ENCODE assay signal across 2 cellular contexts in the genomic region with DNA sequence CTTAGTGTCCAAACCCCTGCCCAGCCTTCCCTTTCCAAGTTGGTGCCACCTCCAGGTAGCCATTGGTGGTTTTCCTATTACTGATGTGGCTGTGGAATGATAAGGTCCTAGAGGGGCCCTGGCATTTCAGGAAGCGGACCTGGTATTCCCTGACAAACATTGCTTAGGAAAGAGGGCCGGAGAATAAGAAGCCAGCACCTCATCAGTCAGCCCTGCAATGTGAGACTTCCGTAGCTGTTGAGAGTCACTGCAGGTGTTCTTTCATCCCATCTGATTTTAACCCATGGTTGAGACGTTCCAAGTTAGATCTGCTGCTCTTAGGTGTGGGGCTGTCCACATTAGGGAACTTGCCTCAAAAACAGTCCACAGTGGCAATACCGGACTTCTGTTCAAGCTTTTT.
TF ChIP-seq lines count a peak whose summit lies in the region.

No MANE protein-coding gene starts in this region.

TF ChIP-seq in HepG2, 621 proteins besides CTCF, POLR2A, EP300 and RAD21 (continued from another document):
- TF ChIP-seq ZNF264 (CRISPR knock-in tag; IDR thresholded peaks at IDR 0.05), result no peak
- TF ChIP-seq, protein P1, sequence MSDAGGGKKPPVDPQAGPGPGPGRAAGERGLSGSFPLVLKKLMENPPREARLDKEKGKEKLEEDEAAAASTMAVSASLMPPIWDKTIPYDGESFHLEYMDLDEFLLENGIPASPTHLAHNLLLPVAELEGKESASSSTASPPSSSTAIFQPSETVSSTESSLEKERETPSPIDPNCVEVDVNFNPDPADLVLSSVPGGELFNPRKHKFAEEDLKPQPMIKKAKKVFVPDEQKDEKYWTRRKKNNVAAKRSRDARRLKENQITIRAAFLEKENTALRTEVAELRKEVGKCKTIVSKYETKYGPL (CRISPR knock-in tag; IDR thresholded peaks at IDR 0.05), result no peak
- TF ChIP-seq ZNF484 (CRISPR knock-in tag; IDR thresholded peaks at IDR 0.05; ENCODE audit: borderline replicate concordance, low read depth), result no peak
- TF ChIP-seq POLR2G (IDR thresholded peaks at IDR 0.05; ENCODE audit: low read depth, low read length), result no peak
- TF ChIP-seq ZNF256 (CRISPR knock-in tag; conservative IDR thresholded peaks at IDR 0.05), result no peak
- no peak for TF ChIP-seq AKAP8 (CRISPR knock-in tag; IDR thresholded peaks at IDR 0.05)
- TF ChIP-seq HBP1 (CRISPR knock-in tag; IDR thresholded peaks at IDR 0.05; ENCODE audit: low read depth), result no peak
- TF ChIP-seq ZNF552 (CRISPR knock-in tag; IDR thresholded peaks at IDR 0.05; ENCODE audit: borderline replicate concordance), result no peak
- no peak for TF ChIP-seq ZNF589 (CRISPR knock-in tag; conservative IDR thresholded peaks at IDR 0.05)
- TF ChIP-seq ZBTB1 (CRISPR knock-in tag; IDR thresholded peaks at IDR 0.05; ENCODE audit: borderline replicate concordance), result no peak
- no peak for TF ChIP-seq PRDM10 (CRISPR knock-in tag; IDR thresholded peaks at IDR 0.05; ENCODE audit: low read depth)
- TF ChIP-seq ZKSCAN5 (CRISPR knock-in tag; IDR thresholded peaks at IDR 0.05), result no peak

TF ChIP-seq in WTC11, 78 proteins besides CTCF, POLR2A, EP300 and RAD21 (continued from another document):
- no peak for TF ChIP-seq ARID4B (CRISPR knock-in tag; IDR thresholded peaks at IDR 0.05; ENCODE audit: borderline replicate concordance)
- TF ChIP-seq IRF1 (CRISPR knock-in tag; IDR thresholded peaks at IDR 0.05), result no peak
- no peak for TF ChIP-seq ZNF532 (CRISPR knock-in tag; IDR thresholded peaks at IDR 0.05; ENCODE audit: borderline replicate concordance)
- TF ChIP-seq, protein P2, sequence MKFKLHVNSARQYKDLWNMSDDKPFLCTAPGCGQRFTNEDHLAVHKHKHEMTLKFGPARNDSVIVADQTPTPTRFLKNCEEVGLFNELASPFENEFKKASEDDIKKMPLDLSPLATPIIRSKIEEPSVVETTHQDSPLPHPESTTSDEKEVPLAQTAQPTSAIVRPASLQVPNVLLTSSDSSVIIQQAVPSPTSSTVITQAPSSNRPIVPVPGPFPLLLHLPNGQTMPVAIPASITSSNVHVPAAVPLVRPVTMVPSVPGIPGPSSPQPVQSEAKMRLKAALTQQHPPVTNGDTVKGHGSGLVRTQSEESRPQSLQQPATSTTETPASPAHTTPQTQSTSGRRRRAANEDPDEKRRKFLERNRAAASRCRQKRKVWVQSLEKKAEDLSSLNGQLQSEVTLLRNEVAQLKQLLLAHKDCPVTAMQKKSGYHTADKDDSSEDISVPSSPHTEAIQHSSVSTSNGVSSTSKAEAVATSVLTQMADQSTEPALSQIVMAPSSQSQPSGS (CRISPR knock-in tag; IDR thresholded peaks at IDR 0.05; ENCODE audit: borderline replicate concordance, low read depth), result no peak
